1 cellular context compared by ENCODE assay signal in genomic region chr4:94498502-94498901, GRCh38.
TF ChIP-seq lines count a peak whose summit lies in the region.

No MANE protein-coding gene starts in this region.

TF ChIP-seq in IMR-90, 13 proteins besides CTCF, POLR2A, EP300 and RAD21 (continued from another document):
- TF ChIP-seq FOS (IDR thresholded peaks at IDR 0.05; ENCODE audit: low read depth, low read length) (no peak), NFE2L2 (IDR thresholded peaks at IDR 0.05; ENCODE audit: low read depth, low read length) (no peak), CEBPB (IDR thresholded peaks at IDR 0.05; ENCODE audit: low read depth, low read length) (no peak), SMC3 (IDR thresholded peaks at IDR 0.05; ENCODE audit: low read depth, low read length) (no peak), RFX5 (IDR thresholded peaks at IDR 0.05; ENCODE audit: low read depth, low read length) (no peak), BHLHE40 (IDR thresholded peaks at IDR 0.05; ENCODE audit: low read depth, low read length) (no peak), RCOR1 (IDR thresholded peaks at IDR 0.05; ENCODE audit: insufficient replicate concordance, low read length) (no peak), MAFK (IDR thresholded peaks at IDR 0.05; ENCODE audit: low read depth, low read length) (no peak), MXI1 (IDR thresholded peaks at IDR 0.05; ENCODE audit: borderline replicate concordance, low read depth, low read length) (no peak), ELK1 (IDR thresholded peaks at IDR 0.05; ENCODE audit: borderline replicate concordance, low read depth, low read length) (no peak), USF2 (IDR thresholded peaks at IDR 0.05; ENCODE audit: low read depth, low read length) (no peak), MAZ (IDR thresholded peaks at IDR 0.05; ENCODE audit: borderline replicate concordance, low read depth, low read length) (no peak)
